Comparison of ENCODE assay signal across 25 cellular contexts in genomic region chr13:90287521-90287920, GRCh38.
"Had no signal": no experiment of that assay in that cellular context is flagged by ENCODE, and none has a peak within 500 bp of the region (broad histone marks: within the 10 kb centered on the region; RNA-seq: fewer than 3 reads in every experiment).

No MANE protein-coding gene starts in this region.

- DNase-seq: effector CD8-positive, alpha-beta T cell; endodermal cell; foreskin fibroblast; gastrocnemius medialis; head of caudate nucleus; left ventricle myocardium superior; lower lobe of right lung; naive thymus-derived CD8-positive, alpha-beta T cell; right lobe of liver; small intestine; stimulated activated CD4-positive, alpha-beta T cell treated with anti-CD3 and anti-CD28 coated beads, Interleukin-15, amount 100 ng/mL, for 24 hours; stimulated activated CD4-positive, alpha-beta T cell treated with anti-CD3 and anti-CD28 coated beads, Interleukin-2, amount 100 ng/mL, for 48 hours; stimulated activated naive B cell treated with anti-CD40 and anti-IgM and Interleukin-4, amounts not matched to agents 10 μg/mL and 1 μg/mL and 100 μg/mL, for 72 hours; upper lobe of right lung; uterus had no signal

- H3K4me3 Mint-ChIP-seq: dendritic cell treated with granulocyte-macrophage colony-stimulating factor and Interleukin-4, amounts not matched to agents 40 ng/mL and 50 ng/mL, for 4 days; endodermal cell; naive thymus-derived CD8-positive, alpha-beta T cell; stimulated activated naive B cell treated with anti-CD40 and anti-IgM and Interleukin-4, amounts not matched to agents 10 μg/mL and 1 μg/mL and 100 μg/mL, for 72 hours; stimulated activated naive CD8-positive, alpha-beta T cell treated with anti-CD3 and anti-CD28 coated beads, Interleukin-15, Interleukin-2, amounts not matched to agents 100 ng/mL and 50 ng/mL, for 24 hours had no signal

- H3K27ac Mint-ChIP-seq: dendritic cell treated with granulocyte-macrophage colony-stimulating factor and Interleukin-4, amounts not matched to agents 40 ng/mL and 50 ng/mL, for 4 days; endodermal cell; naive thymus-derived CD8-positive, alpha-beta T cell; progenitor cell of endocrine pancreas; stimulated activated naive B cell treated with anti-CD40 and anti-IgM and Interleukin-4, amounts not matched to agents 10 μg/mL and 1 μg/mL and 100 μg/mL, for 72 hours; stimulated activated naive CD8-positive, alpha-beta T cell treated with anti-CD3 and anti-CD28 coated beads, Interleukin-15, Interleukin-2, amounts not matched to agents 100 ng/mL and 50 ng/mL, for 24 hours had no signal

- H3K4me1 Mint-ChIP-seq: stimulated activated naive B cell treated with anti-CD40 and anti-IgM and Interleukin-4, amounts not matched to agents 10 μg/mL and 1 μg/mL and 100 μg/mL, for 72 hours had no signal

- H3K27me3 Mint-ChIP-seq: dendritic cell treated with granulocyte-macrophage colony-stimulating factor and Interleukin-4, amounts not matched to agents 40 ng/mL and 50 ng/mL, for 4 days; progenitor cell of endocrine pancreas; stimulated activated naive B cell treated with anti-CD40 and anti-IgM and Interleukin-4, amounts not matched to agents 10 μg/mL and 1 μg/mL and 100 μg/mL, for 72 hours; stimulated activated naive CD8-positive, alpha-beta T cell treated with anti-CD3 and anti-CD28 coated beads, Interleukin-15, Interleukin-2, amounts not matched to agents 100 ng/mL and 50 ng/mL, for 24 hours had no signal

- H3K4me1 ChIP-seq: gastrocnemius medialis, lower lobe of right lung, parathyroid adenoma, right lobe of liver, tibial nerve, upper lobe of right lung, uterus had no signal

- H3K79me2 ChIP-seq: parathyroid adenoma had no signal

- H3K36me3 Mint-ChIP-seq: naive thymus-derived CD8-positive, alpha-beta T cell; stimulated activated naive B cell treated with anti-CD40 and anti-IgM and Interleukin-4, amounts not matched to agents 10 μg/mL and 1 μg/mL and 100 μg/mL, for 72 hours had no signal

- H3K27ac ChIP-seq: epithelial cell of prostate, gastrocnemius medialis, lower lobe of right lung, neutrophil, parathyroid adenoma, right lobe of liver, thoracic aorta, tibial nerve, upper lobe of right lung, uterus had no signal

- FAIRE-seq: keratinocyte, small intestine had no signal

- ATAC-seq: esophagus mucosa; gastrocnemius medialis; left ventricle myocardium superior; lower lobe of right lung; naive thymus-derived CD8-positive, alpha-beta T cell; right lobe of liver; stimulated activated naive B cell treated with anti-CD40 and anti-IgM and Interleukin-4, amounts not matched to agents 10 μg/mL and 1 μg/mL and 100 μg/mL, for 72 hours; upper lobe of right lung had no signal

- H3K27me3 ChIP-seq: gastrocnemius medialis, neutrophil, right lobe of liver, tibial nerve, upper lobe of right lung, uterus had no signal

- H3K4me3 ChIP-seq: gastrocnemius medialis, lower lobe of right lung, right lobe of liver, thoracic aorta, tibial nerve, upper lobe of right lung, uterus had no signal

- H3K9me3 ChIP-seq: gastrocnemius medialis, lower lobe of right lung, neutrophil, right lobe of liver, thoracic aorta, tibial nerve, upper lobe of right lung, uterus had no signal

- H3K9ac ChIP-seq: parathyroid adenoma had no signal

- H3K36me3 ChIP-seq: gastrocnemius medialis, lower lobe of right lung, neutrophil, right lobe of liver, thoracic aorta, tibial nerve, upper lobe of right lung, uterus had no signal

- H2AFZ ChIP-seq: parathyroid adenoma had no signal
